ENCODE assay signal across 24 cellular contexts in the genomic region with DNA sequence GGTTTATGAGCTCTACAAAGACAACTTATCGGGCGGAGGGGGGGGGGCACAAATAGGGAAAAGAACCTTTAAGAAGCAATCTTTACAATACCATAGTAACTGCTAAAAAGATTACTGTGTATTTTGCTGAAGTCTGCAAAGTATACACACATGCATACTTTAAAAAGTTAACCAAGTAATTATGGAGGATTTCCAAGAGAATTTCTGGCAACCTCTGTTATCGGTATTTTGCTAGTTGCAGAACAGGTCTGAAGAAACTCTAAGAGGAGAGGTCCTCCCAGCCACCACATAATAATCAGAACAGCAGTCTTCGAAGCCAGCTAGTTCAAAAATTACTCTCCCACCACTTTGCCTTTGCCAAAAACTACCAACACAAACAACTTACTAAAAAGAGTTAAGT.
"Had no signal": no experiment of that assay in that cellular context is flagged by ENCODE, and none has a peak within 500 bp of the region (broad histone marks: within the 10 kb centered on the region; RNA-seq: fewer than 3 reads in every experiment).

No MANE protein-coding gene starts in this region.

- H3K27me3 ChIP-seq: body of pancreas, SJSA1 had no signal

- H3K27ac Mint-ChIP-seq: activated B cell treated with CpG ODN at 0.5 μM for 24 hours; activated CD4-positive, alpha-beta memory T cell treated with anti-CD3 and anti-CD28 coated beads, Interleukin-2, amount 10 ng/mL, durations not matched to agents 7 days and 5 days; activated CD4-positive, alpha-beta T cell treated with anti-CD3 and anti-CD28 coated beads, Interleukin-2, amount 10 ng/mL, durations not matched to agents 7 days and 5 days; activated naive CD4-positive, alpha-beta T cell treated with anti-CD3 and anti-CD28 coated beads, Interleukin-2, amount 10 ng/mL, durations not matched to agents 7 days and 5 days; activated naive CD8-positive, alpha-beta T cell treated with anti-CD3 and anti-CD28 coated beads for 36 hours; activated T-helper 17 cell treated with anti-CD3 and anti-CD28 coated beads, Interleukin-2, amount 50 U/mL, for 72 hours; T-helper 17 cell had no signal

- H3K4me3 ChIP-seq: body of pancreas, SJSA1 had no signal

- H3K27ac ChIP-seq: SJSA1 had no signal

- H3K4me1 ChIP-seq: SJSA1 had no signal

- DNase-seq: activated B cell treated with CpG ODN at 0.5 μM for 24 hours; activated CD4-positive, alpha-beta memory T cell treated with anti-CD3 and anti-CD28 coated beads, Interleukin-2, amount 10 ng/mL, durations not matched to agents 7 days and 5 days; activated CD4-positive, alpha-beta T cell treated with anti-CD3 and anti-CD28 coated beads, Interleukin-2, amount 10 ng/mL, durations not matched to agents 7 days and 5 days; activated gamma-delta T cell treated with Interleukin-2 at 50 U/mL for 16 hours; activated naive CD4-positive, alpha-beta T cell treated with anti-CD3 and anti-CD28 coated beads, Interleukin-2, amount 10 ng/mL, durations not matched to agents 7 days and 5 days; activated naive CD8-positive, alpha-beta T cell treated with anti-CD3 and anti-CD28 coated beads for 36 hours; activated T-cell treated with anti-CD3 and anti-CD28 coated beads for 4 hours; activated T-cell treated with anti-CD3 and anti-CD28 coated beads, Interleukin-2, amount 50 U/mL, for 48 hours; body of pancreas; central memory CD4-positive, alpha-beta T cell; MM.1S; NCI-H1105; NCI-H1436; NCI-H1694 treated with DMSO at 0.1 percent for 48 hours; NCI-H2029 treated with DMSO at 0.1 percent for 48 hours; NCI-H345; NCI-H510A treated with DMSO at 0.1 percent for 48 hours; NCI-H69; NK-92 treated with Interleukin-12 subunit alpha and Interleukin-12 subunit beta, amount 100 ng/mL, for 24 hours; SHP77; T-helper 17 cell; T-helper 9 cell had no signal

- H3K4me3 Mint-ChIP-seq: activated B cell treated with CpG ODN at 0.5 μM for 24 hours; activated CD4-positive, alpha-beta memory T cell treated with anti-CD3 and anti-CD28 coated beads, Interleukin-2, amount 10 ng/mL, durations not matched to agents 7 days and 5 days; activated CD4-positive, alpha-beta T cell treated with anti-CD3 and anti-CD28 coated beads, Interleukin-2, amount 10 ng/mL, durations not matched to agents 7 days and 5 days; activated naive CD4-positive, alpha-beta T cell treated with anti-CD3 and anti-CD28 coated beads, Interleukin-2, amount 10 ng/mL, durations not matched to agents 7 days and 5 days; activated naive CD8-positive, alpha-beta T cell treated with anti-CD3 and anti-CD28 coated beads for 36 hours; activated T-helper 17 cell treated with anti-CD3 and anti-CD28 coated beads, Interleukin-2, amount 50 U/mL, for 72 hours; T-helper 17 cell had no signal

- ATAC-seq: activated T-helper 17 cell treated with anti-CD3 and anti-CD28 coated beads, Interleukin-2, amount 50 U/mL, for 72 hours; body of pancreas; T-helper 17 cell had no signal

- H3K9me3 ChIP-seq: SJSA1 had no signal

- H3K27me3 Mint-ChIP-seq: activated B cell treated with CpG ODN at 0.5 μM for 24 hours; activated CD4-positive, alpha-beta memory T cell treated with anti-CD3 and anti-CD28 coated beads, Interleukin-2, amount 10 ng/mL, durations not matched to agents 7 days and 5 days; activated CD4-positive, alpha-beta T cell treated with anti-CD3 and anti-CD28 coated beads, Interleukin-2, amount 10 ng/mL, durations not matched to agents 7 days and 5 days; activated naive CD4-positive, alpha-beta T cell treated with anti-CD3 and anti-CD28 coated beads, Interleukin-2, amount 10 ng/mL, durations not matched to agents 7 days and 5 days; activated naive CD8-positive, alpha-beta T cell treated with anti-CD3 and anti-CD28 coated beads for 36 hours; activated T-helper 17 cell treated with anti-CD3 and anti-CD28 coated beads, Interleukin-2, amount 50 U/mL, for 72 hours; T-helper 17 cell had no signal

- H3K9me3 Mint-ChIP-seq: activated B cell treated with CpG ODN at 0.5 μM for 24 hours; activated CD4-positive, alpha-beta memory T cell treated with anti-CD3 and anti-CD28 coated beads, Interleukin-2, amount 10 ng/mL, durations not matched to agents 7 days and 5 days; activated CD4-positive, alpha-beta T cell treated with anti-CD3 and anti-CD28 coated beads, Interleukin-2, amount 10 ng/mL, durations not matched to agents 7 days and 5 days; activated naive CD4-positive, alpha-beta T cell treated with anti-CD3 and anti-CD28 coated beads, Interleukin-2, amount 10 ng/mL, durations not matched to agents 7 days and 5 days; activated naive CD8-positive, alpha-beta T cell treated with anti-CD3 and anti-CD28 coated beads for 36 hours; activated T-helper 17 cell treated with anti-CD3 and anti-CD28 coated beads, Interleukin-2, amount 50 U/mL, for 72 hours had no signal
